36 cellular contexts compared by ENCODE assay signal in genomic region chr15:27865323-27865922, GRCh38.
"Had no signal": no experiment of that assay in that cellular context is flagged by ENCODE, and none has a peak within 500 bp of the region (broad histone marks: within the 10 kb centered on the region; RNA-seq: fewer than 3 reads in every experiment).

No MANE protein-coding gene starts in this region.

- H3K4me3 ChIP-seq: adrenal gland, body of pancreas, cardiac muscle cell, gastroesophageal sphincter, right atrium auricular region, smooth muscle cell, stomach, thyroid gland, upper lobe of left lung had no signal

- DNase-seq: activated CD4-positive, alpha-beta T cell treated with anti-CD3 and anti-CD28 coated beads, Interleukin-2, amount 50 U/mL, for 1 hour; activated CD4-positive, CD25-positive, alpha-beta regulatory T cell treated with anti-CD3 and anti-CD28 coated beads, Interleukin-2, amount 50 U/mL, for 72 hours; activated CD8-positive, alpha-beta T cell treated with anti-CD3 and anti-CD28 coated beads for 36 hours; activated effector memory CD4-positive, alpha-beta T cell treated with Interleukin-2 at 50 U/mL for 16 hours; activated naive CD4-positive, alpha-beta T cell treated with anti-CD3 and anti-CD28 coated beads for 36 hours; activated naive CD8-positive, alpha-beta T cell treated with anti-CD3 and anti-CD28 coated beads for 36 hours; activated T-cell treated with anti-CD3 and anti-CD28 coated beads for 4 hours; activated T-cell treated with anti-CD3 and anti-CD28 coated beads, Interleukin-2, amount 50 U/mL, for 72 hours; adrenal gland; aorta; body of pancreas; cortex of kidney; effector memory CD8-positive, alpha-beta T cell; erythroblast; hippocampal formation; left cardiac atrium; mammary epithelial cell; naive B cell; nephron progenitor cell; nucleus accumbens; stimulated activated CD4-positive, alpha-beta T cell treated with anti-CD3 and anti-CD28 coated beads, Interleukin-1b, Interleukin-23, amount 100 ng/mL, for 48 hours; stimulated activated CD4-positive, alpha-beta T cell treated with anti-CD3 and anti-CD28 coated beads, Interleukin-4, amount 100 ng/mL, for 4 hours; stimulated activated CD8-positive, alpha-beta memory T cell treated with anti-CD3 and anti-CD28 coated beads, Interleukin-4, amount 100 ng/mL, for 48 hours; stimulated activated naive B cell treated with anti-CD40 and anti-IgM and Interleukin-4, amounts not matched to agents 10 μg/mL and 1 μg/mL and 100 μg/mL, for 72 hours; stomach; T-helper 9 cell; thyroid gland; upper lobe of left lung; WERI-Rb-1 had no signal

- H3K27ac Mint-ChIP-seq: activated CD8-positive, alpha-beta T cell treated with anti-CD3 and anti-CD28 coated beads for 36 hours; activated naive CD4-positive, alpha-beta T cell treated with anti-CD3 and anti-CD28 coated beads for 36 hours; activated naive CD8-positive, alpha-beta T cell treated with anti-CD3 and anti-CD28 coated beads for 36 hours; activated T-cell treated with anti-CD3 and anti-CD28 coated beads, Interleukin-2, amount 50 U/mL, for 72 hours; effector memory CD8-positive, alpha-beta T cell; mesothelial cell of epicardium; nephron progenitor cell; stimulated activated naive B cell treated with anti-CD40 and anti-IgM and Interleukin-4, amounts not matched to agents 10 μg/mL and 1 μg/mL and 100 μg/mL, for 72 hours; T-helper 1 cell treated with Interleukin-12 subunit alpha and Interleukin-12 subunit beta and Interleukin-4 antibody, amounts not matched to agents 30 μg/mL and 1 μg/mL, for 36 hours had no signal

- H3K27ac ChIP-seq: adrenal gland, body of pancreas, cardiac muscle cell, gastroesophageal sphincter, parathyroid adenoma, right atrium auricular region, stomach, thyroid gland, upper lobe of left lung, WERI-Rb-1 had no signal

- H3K36me3 Mint-ChIP-seq: activated naive CD8-positive, alpha-beta T cell treated with anti-CD3 and anti-CD28 coated beads for 36 hours; mesothelial cell of epicardium; stimulated activated naive B cell treated with anti-CD40 and anti-IgM and Interleukin-4, amounts not matched to agents 10 μg/mL and 1 μg/mL and 100 μg/mL, for 72 hours had no signal

- H3K27me3 Mint-ChIP-seq: activated CD8-positive, alpha-beta T cell treated with anti-CD3 and anti-CD28 coated beads for 36 hours; activated naive CD8-positive, alpha-beta T cell treated with anti-CD3 and anti-CD28 coated beads for 36 hours; effector memory CD8-positive, alpha-beta T cell; stimulated activated naive B cell treated with anti-CD40 and anti-IgM and Interleukin-4, amounts not matched to agents 10 μg/mL and 1 μg/mL and 100 μg/mL, for 72 hours had no signal

- H3K4me1 ChIP-seq: adrenal gland, body of pancreas, gastroesophageal sphincter, parathyroid adenoma, right atrium auricular region, stomach, thyroid gland, upper lobe of left lung had no signal

- H3K36me3 ChIP-seq: adrenal gland, cardiac muscle cell, gastroesophageal sphincter, right atrium auricular region, stomach, thyroid gland, upper lobe of left lung, WERI-Rb-1 had no signal

- ATAC-seq: activated CD8-positive, alpha-beta T cell treated with anti-CD3 and anti-CD28 coated beads for 36 hours; activated T-cell treated with anti-CD3 and anti-CD28 coated beads, Interleukin-2, amount 50 U/mL, for 72 hours; body of pancreas; effector memory CD8-positive, alpha-beta T cell; gastroesophageal sphincter; left cardiac atrium had no signal

- H3K4me3 Mint-ChIP-seq: activated CD8-positive, alpha-beta T cell treated with anti-CD3 and anti-CD28 coated beads for 36 hours; activated naive CD4-positive, alpha-beta T cell treated with anti-CD3 and anti-CD28 coated beads for 36 hours; activated naive CD8-positive, alpha-beta T cell treated with anti-CD3 and anti-CD28 coated beads for 36 hours; activated T-cell treated with anti-CD3 and anti-CD28 coated beads, Interleukin-2, amount 50 U/mL, for 72 hours; effector memory CD8-positive, alpha-beta T cell; mesothelial cell of epicardium; nephron progenitor cell; stimulated activated naive B cell treated with anti-CD40 and anti-IgM and Interleukin-4, amounts not matched to agents 10 μg/mL and 1 μg/mL and 100 μg/mL, for 72 hours; T-helper 1 cell treated with Interleukin-12 subunit alpha and Interleukin-12 subunit beta and Interleukin-4 antibody, amounts not matched to agents 30 μg/mL and 1 μg/mL, for 36 hours had no signal

- H3K9me3 ChIP-seq: adrenal gland, body of pancreas, right atrium auricular region, thyroid gland, upper lobe of left lung had no signal

- H3K4me1 Mint-ChIP-seq: activated naive CD8-positive, alpha-beta T cell treated with anti-CD3 and anti-CD28 coated beads for 36 hours; mesothelial cell of epicardium; nephron progenitor cell had no signal

- H3K27me3 ChIP-seq: adrenal gland, body of pancreas, cardiac muscle cell, gastroesophageal sphincter, right atrium auricular region, stomach, thyroid gland, upper lobe of left lung had no signal

- H3K4me2 ChIP-seq: smooth muscle cell had no signal

- H3K9ac ChIP-seq: parathyroid adenoma had no signal
